Comparison of ENCODE assay signal across 16 cellular contexts in genomic region chr20:49890651-49891361, GRCh38. TPM values are rescaled to one million over a fixed set of nuclear protein-coding genes. Genes with fewer than 3 reads are reported as not detected.
A peak's percentile ranks its signal among the peaks of the same experiment; 100 is the strongest.
DNase-seq lines count a peak whose midpoint lies in the region; ATAC-seq, FAIRE-seq and TF ChIP-seq lines count a peak whose summit lies in the region.
"Had no signal": no experiment of that assay in that cellular context is flagged by ENCODE, and none has a peak within 500 bp of the region (broad histone marks: within the 10 kb centered on the region; RNA-seq: fewer than 3 reads in every experiment).

No MANE protein-coding gene starts in this region.

- H3K4me3 ChIP-seq in ectodermal cell (ENCODE audit: insufficient read depth, low read depth, low read length) (no peak overlapping the region), HAP-1 (no peak overlapping the region)

- H3K27me3 Mint-ChIP-seq in natural killer cell treated with Interleukin-12 subunit alpha and Interleukin-12 subunit beta and Interleukin-15 and Interleukin-18, amount 100 ng/mL, for 72 hours = no peaks in the 10 kb centered on the region
- H3K27me3 Mint-ChIP-seq in natural killer cell (ENCODE audit: low read depth in 2 of 2) (no peaks in the 10 kb centered on the region), mesothelial cell of epicardium (ENCODE audit: low read depth) (no peaks in the 10 kb centered on the region)
- H3K27me3 Mint-ChIP-seq: activated CD8-positive, alpha-beta memory T cell treated with anti-CD3 and anti-CD28 coated beads, Interleukin-2, amount 10 ng/mL, durations not matched to agents 7 days and 5 days had no signal

- H3K36me3 Mint-ChIP-seq in natural killer cell treated with Interleukin-12 subunit alpha and Interleukin-12 subunit beta and Interleukin-15 and Interleukin-18, amount 100 ng/mL, for 72 hours = no peaks in the 10 kb centered on the region
- no peaks in the 10 kb centered on the region for H3K36me3 Mint-ChIP-seq in natural killer cell
- peaks cover 11% of the 10 kb centered on the region for H3K36me3 Mint-ChIP-seq in mesothelial cell of epicardium

- no peak overlapping the region for H3K27ac Mint-ChIP-seq in natural killer cell treated with Interleukin-12 subunit alpha and Interleukin-12 subunit beta and Interleukin-15 and Interleukin-18, amount 100 ng/mL, for 72 hours
- H3K27ac Mint-ChIP-seq in natural killer cell = no peak overlapping the region
- H3K27ac Mint-ChIP-seq in mesothelial cell of epicardium = peak overlapping the region; percentile 30

- no peak for TF ChIP-seq CTCF in natural killer cell (IDR thresholded peaks at IDR 0.05)
- no peak for TF ChIP-seq CTCF in mesothelial cell of epicardium (IDR thresholded peaks at IDR 0.05; ENCODE audit: unreplicated experiment)

- intact Hi-C loops in natural killer cell (cut with micrococcal nuclease) = no loop called here

- FAIRE-seq in urothelium cell line (lab: Jason Lieb, UNC) = peak; percentile 37
- FAIRE-seq: frontal cortex, GM19239, kidney, TTC549 had no signal

- H3K9me3 Mint-ChIP-seq in natural killer cell treated with Interleukin-12 subunit alpha and Interleukin-12 subunit beta and Interleukin-15 and Interleukin-18, amount 100 ng/mL, for 72 hours = no peaks in the 10 kb centered on the region
- no peaks in the 10 kb centered on the region for H3K9me3 Mint-ChIP-seq in natural killer cell
- H3K9me3 Mint-ChIP-seq in mesothelial cell of epicardium = no peaks in the 10 kb centered on the region

- H3K36me3 ChIP-seq in ectodermal cell (ENCODE audit: control insufficient read depth, insufficient read depth, low read length) = peaks cover 4% of the 10 kb centered on the region
- peaks cover 11% of the 10 kb centered on the region for H3K36me3 ChIP-seq in HAP-1 (replicated peaks)

- no peak for ATAC-seq in natural killer cell treated with Interleukin-12 subunit alpha and Interleukin-12 subunit beta and Interleukin-15 and Interleukin-18, amount 100 ng/mL, for 72 hours
- no peak for ATAC-seq in natural killer cell
- ATAC-seq: activated CD8-positive, alpha-beta memory T cell treated with anti-CD3 and anti-CD28 coated beads, Interleukin-2, amount 10 ng/mL, durations not matched to agents 7 days and 5 days had no signal

- H3K4me1 ChIP-seq in ectodermal cell (ENCODE audit: control insufficient read depth, insufficient read depth, low read length) (peaks cover 51% of the 10 kb centered on the region), HAP-1 (peaks cover 2% of the 10 kb centered on the region; the same call in 1 of the 2 replicates)

- H3K27me3 ChIP-seq in ectodermal cell (ENCODE audit: control insufficient read depth, insufficient read depth, low read length, poor library complexity, severe bottlenecking) (no peaks in the 10 kb centered on the region), HAP-1 (ENCODE audit: low read depth) (no peaks in the 10 kb centered on the region)

- peak overlapping the region; percentile 63 for H3K27ac ChIP-seq in ectodermal cell (ENCODE audit: insufficient read depth, low read depth, low read length, poor library complexity, severe bottlenecking)

- H3K9me3 ChIP-seq in ectodermal cell (ENCODE audit: control insufficient read depth, low read length) (no peaks in the 10 kb centered on the region), HAP-1 (no peaks in the 10 kb centered on the region)

- WGBS in ectodermal cell, 2 experiments = 59 to 63% methylated on average over 17 of the region's 17 CpGs

- DNase-seq in natural killer cell treated with Interleukin-12 subunit alpha and Interleukin-12 subunit beta and Interleukin-15 and Interleukin-18, amount 100 ng/mL, for 72 hours (ENCODE audit: low spot score) = peak; percentile 53
- DNase-seq in natural killer cell = no peak
- DNase-seq in mesothelial cell of epicardium (ENCODE audit: low spot score in 2 of 2, unreplicated experiment in 2 of 2) = no peak
- no peak for DNase-seq in urothelium cell line (ENCODE audit: low spot score)
- DNase-seq in SW 1271 (lab: John Stamatoyannopoulos, UW) = no peak
- DNase-seq in HAP-1 (ENCODE audit: low spot score in 2 of 2) = no peak
- no peak for DNase-seq in SKM-1 (lab: John Stamatoyannopoulos, UW; ENCODE audit: unreplicated experiment)
- DNase-seq: activated CD8-positive, alpha-beta memory T cell treated with anti-CD3 and anti-CD28 coated beads, Interleukin-2, amount 10 ng/mL, durations not matched to agents 7 days and 5 days; GOT3; kidney; NCI-H1048; occipital lobe had no signal

- in situ Hi-C loops in HAP-1 (cut with MboI; ENCODE audit: low sequenced_read_pairs) = no loop called here

- H3K4me1 Mint-ChIP-seq in natural killer cell treated with Interleukin-12 subunit alpha and Interleukin-12 subunit beta and Interleukin-15 and Interleukin-18, amount 100 ng/mL, for 72 hours (ENCODE audit: low read depth in 2 of 2) = peaks cover 15 to 28% of the 10 kb centered on the region in 2 donors
- peaks cover 5 to 11% of the 10 kb centered on the region in 2 donors for H3K4me1 Mint-ChIP-seq in natural killer cell
- peaks cover 38% of the 10 kb centered on the region for H3K4me1 Mint-ChIP-seq in mesothelial cell of epicardium

- no peak overlapping the region for H3K4me3 Mint-ChIP-seq in natural killer cell treated with Interleukin-12 subunit alpha and Interleukin-12 subunit beta and Interleukin-15 and Interleukin-18, amount 100 ng/mL, for 72 hours
- no peak overlapping the region for H3K4me3 Mint-ChIP-seq in natural killer cell
- H3K4me3 Mint-ChIP-seq in mesothelial cell of epicardium = no peak overlapping the region
- H3K4me3 Mint-ChIP-seq: activated CD8-positive, alpha-beta memory T cell treated with anti-CD3 and anti-CD28 coated beads, Interleukin-2, amount 10 ng/mL, durations not matched to agents 7 days and 5 days had no signal

RNA-seq across cellular contexts. Expression of gene SPATA2, which starts 24.5 kb away (rescaled TPM):
- total RNA-seq in natural killer cell treated with Interleukin-12 subunit alpha and Interleukin-12 subunit beta and Interleukin-15 and Interleukin-18, amount 100 ng/mL, for 72 hours = 10 to 100 TPM; 10.1 to 12.0 TPM
- total RNA-seq in natural killer cell = 10 to 100 TPM; 16.4 to 25.8 (median 25.1) TPM
- polyA plus RNA-seq in ectodermal cell (2013, experiment 1 of 4) = 13.8 TPM
- polyA plus RNA-seq in ectodermal cell (2013, experiment 2 of 4) = 14.8 TPM
- polyA plus RNA-seq in ectodermal cell (2013, experiment 3 of 4) = 11.5 TPM
- polyA plus RNA-seq in ectodermal cell (2013, experiment 4 of 4) = 13.2 TPM
- 8.0 to 8.8 TPM (median 8.1 TPM) in 3 replicates for total RNA-seq in mesothelial cell of epicardium

RNA-seq across cellular contexts. Expression of gene RNF114, which starts 45.4 kb away (rescaled TPM):
- 10 to 100 TPM; 69.9 to 79.3 TPM for total RNA-seq in natural killer cell treated with Interleukin-12 subunit alpha and Interleukin-12 subunit beta and Interleukin-15 and Interleukin-18, amount 100 ng/mL, for 72 hours
- total RNA-seq in natural killer cell (100 to 1,000 TPM in 2 of 3 donors, 10 to 100 TPM in 1; 92.3 to 108 (median 100) TPM), mesothelial cell of epicardium (54.2 to 57.1 TPM (median 54.5 TPM) in 3 replicates)
- polyA plus RNA-seq in ectodermal cell (2013, experiment 1 of 4) = 67.6 TPM
- 63.7 TPM for polyA plus RNA-seq in ectodermal cell (2013, experiment 2 of 4)
- 70.0 TPM for polyA plus RNA-seq in ectodermal cell (2013, experiment 3 of 4)
- 88.4 TPM for polyA plus RNA-seq in ectodermal cell (2013, experiment 4 of 4)
